Comparison of ENCODE assay signal across 33 cellular contexts in genomic region chr12:102234599-102234998, GRCh38. TPM values are rescaled to one million over a fixed set of nuclear protein-coding genes. Genes with fewer than 3 reads are reported as not detected.
"Had no signal": no experiment of that assay in that cellular context is flagged by ENCODE, and none has a peak within 500 bp of the region (broad histone marks: within the 10 kb centered on the region; RNA-seq: fewer than 3 reads in every experiment).

No MANE protein-coding gene starts in this region.

- ATAC-seq: activated CD8-positive, alpha-beta memory T cell treated with anti-CD3 and anti-CD28 coated beads, Interleukin-2, amount 10 ng/mL, durations not matched to agents 7 days and 5 days; activated naive CD8-positive, alpha-beta T cell treated with anti-CD3 and anti-CD28 coated beads, Interleukin-2, amount 50 U/mL, for 24 hours; Panc1 had no signal

- H3K36me3 ChIP-seq: brain microvascular endothelial cell, cardiac muscle cell, SJCRH30, WERI-Rb-1 had no signal

- DNase-seq: activated CD4-positive, alpha-beta memory T cell treated with anti-CD3 and anti-CD28 coated beads, Interleukin-2, amount 10 ng/mL, durations not matched to agents 7 days and 5 days; activated CD4-positive, alpha-beta T cell treated with anti-CD3 and anti-CD28 coated beads for 1 hour; activated CD4-positive, alpha-beta T cell treated with anti-CD3 and anti-CD28 coated beads for 48 hours; activated CD4-positive, CD25-positive, alpha-beta regulatory T cell; activated CD8-positive, alpha-beta memory T cell treated with anti-CD3 and anti-CD28 coated beads for 24 hours; activated CD8-positive, alpha-beta memory T cell treated with anti-CD3 and anti-CD28 coated beads, Interleukin-2, amount 10 ng/mL, durations not matched to agents 7 days and 5 days; activated CD8-positive, alpha-beta memory T cell treated with anti-CD3 and anti-CD28 coated beads, Interleukin-2, amount 50 U/mL, for 48 hours; activated effector memory CD4-positive, alpha-beta T cell treated with Interleukin-2 at 50 U/mL for 16 hours; activated naive CD4-positive, alpha-beta T cell treated with anti-CD3 and anti-CD28 coated beads, Interleukin-2, amount 10 ng/mL, durations not matched to agents 7 days and 5 days; activated naive CD8-positive, alpha-beta T cell treated with anti-CD3 and anti-CD28 coated beads, Interleukin-2, amount 50 U/mL, for 24 hours; activated T-cell treated with anti-CD3 and anti-CD28 coated beads, Interleukin-2, amount 50 U/mL, for 48 hours; amniotic stem cell; aorta; brain microvascular endothelial cell; Kasumi-1; KG1; MM.1S; MV-4-11; NCI-H1092; NCI-H1436 treated with DMSO at 0.1 percent for 48 hours; NCI-H1694 treated with DMSO at 0.1 percent for 48 hours; NCI-H2029; NCI-H345; NCI-H524 treated with DMSO at 0.1 percent for 48 hours; SHP77; SJCRH30; T1000; WERI-Rb-1 had no signal

- H3K4me3 ChIP-seq: cardiac muscle cell, SJCRH30, SK-N-MC had no signal

- H3K27ac ChIP-seq: brain microvascular endothelial cell, cardiac muscle cell, SJCRH30, SK-N-MC, WERI-Rb-1 had no signal

- H3K4me1 ChIP-seq: SJCRH30 had no signal

- H3K27me3 ChIP-seq: brain microvascular endothelial cell, cardiac muscle cell, SJCRH30 had no signal

- H3K9me3 ChIP-seq: SJCRH30 had no signal

RNA-seq across cellular contexts. Expression of gene PMCH, which starts 37.0 kb away (rescaled TPM):
- total RNA-seq: aorta, cardiac muscle cell, NCI-H460, RPMI7951, SJCRH30 had no signal
